Comparison of ENCODE assay signal across 9 cellular contexts in the genomic region with DNA sequence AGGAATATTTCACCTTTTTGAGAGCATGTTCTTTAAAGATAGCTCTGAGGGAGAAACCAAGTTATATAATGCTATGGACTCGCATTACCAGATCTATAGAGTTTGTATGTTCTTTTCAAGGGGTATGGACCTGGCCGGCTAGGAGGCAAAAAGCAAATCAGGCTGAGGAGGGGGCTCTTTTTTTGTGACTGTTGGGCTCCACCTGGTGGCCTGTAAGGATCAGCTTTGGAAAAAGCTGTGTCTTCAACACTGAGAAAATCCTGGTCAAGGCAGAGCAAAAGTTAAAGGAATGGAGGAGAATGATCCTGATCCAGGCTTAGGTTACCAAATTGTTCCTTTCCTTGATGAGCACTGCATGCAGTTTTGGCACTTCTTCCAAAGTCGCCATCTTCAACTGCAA.
A peak's percentile ranks its signal among the peaks of the same experiment; 100 is the strongest.
DNase-seq lines count a peak whose midpoint lies in the region; ATAC-seq, FAIRE-seq and TF ChIP-seq lines count a peak whose summit lies in the region.
"Had no signal": no experiment of that assay in that cellular context is flagged by ENCODE, and none has a peak within 500 bp of the region (broad histone marks: within the 10 kb centered on the region; RNA-seq: fewer than 3 reads in every experiment).

No MANE protein-coding gene starts in this region.

- no peaks in the 10 kb centered on the region for H3K4me1 ChIP-seq in HCT116 (ENCODE audit: control insufficient read depth in 1 of 2, insufficient read depth in 2 of 2, low read length in 2 of 2)
- peaks cover 26% of the 10 kb centered on the region for H3K4me1 ChIP-seq in SJCRH30
- H3K4me1 ChIP-seq in endothelial cell of umbilical vein (ENCODE audit: control insufficient read depth, extremely low read depth, insufficient read depth, low read length), result peaks cover 12% of the 10 kb centered on the region

- peaks cover 10% of the 10 kb centered on the region for H3K36me3 Mint-ChIP-seq in nephron progenitor cell (ENCODE audit: low read depth)

- RAD21 ChIA-PET in HCT116 (lab: Charles Lee; ENCODE audit: low non-redundant PET in 1 of 2, low total read pairs in 2 of 2, uncharacterized antibody in 2 of 2, unreplicated experiment in 2 of 2), result interaction anchor here in 1 of 2 experiments (0.8 kb wide), 1 partner anchor 217 kb away, joined by 3 read pairs; no protein-coding TSS in a partner anchor

- H3K4me1 Mint-ChIP-seq in nephron progenitor cell, result no peaks in the 10 kb centered on the region

- CTCF ChIA-PET in HCT116 (lab: Charles Lee), result interaction anchor here (0.8 to 3.3 kb wide), 6 partner anchors 30 to 290 kb away, joined by 3 to 22 read pairs (median 10); no protein-coding TSS in a partner anchor
- CTCF ChIA-PET in endothelial cell of umbilical vein (lab: Charles Lee), result interaction anchor here (0.5 to 8.9 kb wide), 38 partner anchors 14 to 241 kb away, joined by 3 to 149 read pairs (median 3); partner anchors contain the start of genes DIS3L2 and NPPC

- peaks cover 3% of the 10 kb centered on the region for H3K27me3 Mint-ChIP-seq in nephron progenitor cell (ENCODE audit: low read depth, poor library complexity)

- H3K27me3 ChIP-seq in HCT116 (ENCODE audit: insufficient read depth, low read length) (no peaks in the 10 kb centered on the region), SJCRH30 (no peaks in the 10 kb centered on the region), endothelial cell of umbilical vein (ENCODE audit: control insufficient read depth in 2 of 2, insufficient read depth in 2 of 2, low read length in 2 of 2) (no peaks in the 10 kb centered on the region)

- FAIRE-seq in endothelial cell of umbilical vein (lab: Jason Lieb, UNC), result peak; percentile 70
- FAIRE-seq: islet of Langerhans had no signal

- intact Hi-C loops in HCT116 (cut with micrococcal nuclease), result loop anchor here (1.0 kb wide), 2 partner anchors 217 to 236 kb away; no protein-coding TSS in a partner anchor
- intact Hi-C loops in endothelial cell of umbilical vein (cut with micrococcal nuclease), result loop anchor here (1.0 kb wide), 3 partner anchors 185 to 236 kb away; no protein-coding TSS in a partner anchor

- no peaks in the 10 kb centered on the region for H3K9me1 ChIP-seq in endothelial cell of umbilical vein (replicated peaks; ENCODE audit: control insufficient read depth, extremely low read depth, insufficient read depth, low read length)

- no peak overlapping the region for H3K4me3 Mint-ChIP-seq in nephron progenitor cell

- no peaks in the 10 kb centered on the region for H4K20me1 ChIP-seq in HCT116 (ENCODE audit: insufficient read depth)
- H4K20me1 ChIP-seq in endothelial cell of umbilical vein (replicated peaks; ENCODE audit: control insufficient read depth, extremely low read depth, insufficient read depth, low read length), result peaks cover 3% of the 10 kb centered on the region

- TF ChIP-seq POLR2A in HCT116 (IDR thresholded peaks at IDR 0.05; ENCODE audit: borderline replicate concordance, extremely low read depth, insufficient read depth, insufficient read length), result no peak
- TF ChIP-seq POLR2A in endothelial cell of umbilical vein (IDR thresholded peaks at IDR 0.05; ENCODE audit: low read depth, low read length), result no peak

- H3K4me2 ChIP-seq in HCT116 (ENCODE audit: low read length), result no peak overlapping the region
- no peak overlapping the region for H3K4me2 ChIP-seq in endothelial cell of umbilical vein (ENCODE audit: insufficient read depth, low read length)

- no peaks in the 10 kb centered on the region for H3K9me3 Mint-ChIP-seq in nephron progenitor cell

- dilution Hi-C loops in endothelial cell of umbilical vein (cut with MboI; ENCODE audit: extremely low pct_ligation_motif_present, low sequenced_read_pairs), result no loop called here

- H3K27ac Mint-ChIP-seq in nephron progenitor cell, result no peak overlapping the region

- peak; percentile 82 for TF ChIP-seq RAD21 in HCT116 (IDR thresholded peaks at IDR 0.05; ENCODE audit: low read depth)

- H3K9ac ChIP-seq in HCT116 (ENCODE audit: low read length) (no peak overlapping the region), endothelial cell of umbilical vein (replicated peaks; ENCODE audit: extremely low read depth, insufficient read depth, low read length) (no peak overlapping the region)

- H3K9me3 ChIP-seq in HCT116 (ENCODE audit: control insufficient read depth in 1 of 2, insufficient read depth in 1 of 2, low read depth in 1 of 2, low read length in 2 of 2), result no peaks in the 10 kb centered on the region
- H3K9me3 ChIP-seq in SJCRH30 (replicated peaks), result no peaks in the 10 kb centered on the region
- no peaks in the 10 kb centered on the region for H3K9me3 ChIP-seq in endothelial cell of umbilical vein (replicated peaks; ENCODE audit: control insufficient read depth, insufficient read depth, low read length)

- H3K79me2 ChIP-seq in HCT116 (ENCODE audit: insufficient read depth, low read length) (no peaks in the 10 kb centered on the region), endothelial cell of umbilical vein (ENCODE audit: control insufficient read depth, insufficient read depth, low read length) (no peaks in the 10 kb centered on the region)

- ATAC-seq in HCT116 (peak; percentile 73), HG03095 (IDR thresholded peaks at IDR 0.05; ENCODE audit: unreplicated experiment) (no peak), GM21360 (IDR thresholded peaks at IDR 0.05; ENCODE audit: unreplicated experiment) (no peak)

- DNase-seq in COR-L47 (lab: John Stamatoyannopoulos, UW) (peak; percentile 3), HCT116 (ENCODE audit: low read depth, low spot score) (peak; percentile 12), SJCRH30 (peak; percentile 73 to 86), endothelial cell of umbilical vein (ENCODE audit: low read depth, low spot score) (peak; percentile 41), nephron progenitor cell (peak; percentile 23), cerebellar nuclear complex (lab: John Stamatoyannopoulos, UW) (no peak)

- no peak overlapping the region for H3K4me3 ChIP-seq in HCT116 (replicated peaks in 1 of 2; ENCODE audit: low read depth in 1 of 2, low read length in 2 of 2)
- no peak overlapping the region for H3K4me3 ChIP-seq in SJCRH30
- H3K4me3 ChIP-seq in endothelial cell of umbilical vein (replicated peaks in 1 of 3; ENCODE audit: insufficient read depth in 1 of 3, low read depth in 1 of 3, low read length in 3 of 3), result no peak overlapping the region

- no peak overlapping the region for H2AFZ ChIP-seq in HCT116 (ENCODE audit: low read depth, low read length, poor library complexity, severe bottlenecking)
- no peak overlapping the region for H2AFZ ChIP-seq in endothelial cell of umbilical vein (ENCODE audit: low read depth, low read length)

- H3K36me3 ChIP-seq in HCT116 (ENCODE audit: control insufficient read depth in 1 of 2, insufficient read depth in 2 of 2, low read length in 2 of 2), result no peaks in the 10 kb centered on the region
- H3K36me3 ChIP-seq in SJCRH30, result no peaks in the 10 kb centered on the region
- H3K36me3 ChIP-seq in endothelial cell of umbilical vein (ENCODE audit: control insufficient read depth in 2 of 2, extremely low read depth in 1 of 2, insufficient read depth in 2 of 2, low read length in 2 of 2), result no peaks in the 10 kb centered on the region

- BruUV-seq in HCT116 (replicated peaks; lab: Mats Ljungman, UMichigan) (no TSS peak), endothelial cell of umbilical vein (replicated peaks; lab: Mats Ljungman, UMichigan) (no TSS peak)

- no peaks in the 10 kb centered on the region for H3K9me2 ChIP-seq in HCT116 (ENCODE audit: insufficient read depth)

- POLR2A ChIA-PET in HCT116 (lab: Charles Lee) (no interaction called here), endothelial cell of umbilical vein (lab: Charles Lee) (no interaction called here)

- H3K27ac ChIP-seq in HCT116 (ENCODE audit: low read depth, low read length) (no peak overlapping the region), SJCRH30 (no peak overlapping the region), endothelial cell of umbilical vein (ENCODE audit: insufficient read depth, low read depth, low read length) (no peak overlapping the region)

- TF ChIP-seq CTCF in HCT116 (IDR thresholded peaks at IDR 0.05 in 2 of 3, conservative IDR thresholded peaks at IDR 0.05 in 1 of 3; ENCODE audit: borderline replicate concordance in 1 of 3, insufficient read depth in 1 of 3, low read depth in 2 of 3, low read length in 2 of 3), result peak; percentile 73 to 85 (median 81); a peak in 5 of 6 replicates
- TF ChIP-seq CTCF in endothelial cell of umbilical vein (IDR thresholded peaks at IDR 0.05; ENCODE audit: extremely low read depth in 1 of 2, insufficient read depth in 1 of 2, low read depth in 1 of 2, low read length in 2 of 2), result peak; percentile 64 to 70
- peak; percentile 55 for TF ChIP-seq CTCF in nephron progenitor cell (IDR thresholded peaks at IDR 0.05)

TF ChIP-seq in HCT116, 20 proteins besides CTCF, POLR2A, EP300 and RAD21 (continues in another document):
- TF ChIP-seq, protein P1, sequence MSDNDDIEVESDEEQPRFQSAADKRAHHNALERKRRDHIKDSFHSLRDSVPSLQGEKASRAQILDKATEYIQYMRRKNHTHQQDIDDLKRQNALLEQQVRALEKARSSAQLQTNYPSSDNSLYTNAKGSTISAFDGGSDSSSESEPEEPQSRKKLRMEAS (IDR thresholded peaks at IDR 0.05), result no peak
- TF ChIP-seq EGR1 (IDR thresholded peaks at IDR 0.05; ENCODE audit: low read depth) (no peak), SIN3A (IDR thresholded peaks at IDR 0.05; ENCODE audit: low read depth) (no peak), TCF7L2 (IDR thresholded peaks at IDR 0.05; ENCODE audit: borderline replicate concordance, extremely low read depth, insufficient read depth, insufficient read length) (no peak), ZFX (IDR thresholded peaks at IDR 0.05) (no peak), CEBPB (IDR thresholded peaks at IDR 0.05; ENCODE audit: low read depth) (no peak)
- TF ChIP-seq, protein P2, sequence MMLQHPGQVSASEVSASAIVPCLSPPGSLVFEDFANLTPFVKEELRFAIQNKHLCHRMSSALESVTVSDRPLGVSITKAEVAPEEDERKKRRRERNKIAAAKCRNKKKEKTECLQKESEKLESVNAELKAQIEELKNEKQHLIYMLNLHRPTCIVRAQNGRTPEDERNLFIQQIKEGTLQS (IDR thresholded peaks at IDR 0.05), result no peak

TF ChIP-seq in endothelial cell of umbilical vein, 7 proteins besides CTCF, POLR2A, EP300 and RAD21:
- TF ChIP-seq POLR2AphosphoS5 (IDR thresholded peaks at IDR 0.05; ENCODE audit: insufficient read depth, low read depth, low read length), result no peak
- no peak for TF ChIP-seq GATA2 (IDR thresholded peaks at IDR 0.05; ENCODE audit: insufficient read depth, insufficient read length, low read depth, low read length)
- TF ChIP-seq, protein P1 (IDR thresholded peaks at IDR 0.05; ENCODE audit: insufficient read depth, insufficient read length), result no peak
- TF ChIP-seq JUN (IDR thresholded peaks at IDR 0.05; ENCODE audit: borderline replicate concordance, insufficient read depth, insufficient read length, low read depth), result no peak
- TF ChIP-seq MYC (IDR thresholded peaks at IDR 0.05; ENCODE audit: low read depth, low read length), result no peak
- no peak for TF ChIP-seq EZH2 (IDR thresholded peaks at IDR 0.05; ENCODE audit: borderline replicate concordance, low read depth, low read length, severe bottlenecking)

Comparison
In these comparisons a context has a peak if more than half of its experiments do, and no peak if none do; other contexts are left out.
1. DNase-seq: peak in COR-L47 (single experiment), HCT116 (single experiment), SJCRH30 (2 of 2), endothelial cell of umbilical vein (single experiment) and nephron progenitor cell (single experiment); none in cerebellar nuclear complex (0 of 2).
2. Peak in every context shown above with its lines, with median percentiles within 50 percentile points of each other: CTCF ChIP-seq.